ENCODE assay signal across 32 cellular contexts in the genomic region with DNA sequence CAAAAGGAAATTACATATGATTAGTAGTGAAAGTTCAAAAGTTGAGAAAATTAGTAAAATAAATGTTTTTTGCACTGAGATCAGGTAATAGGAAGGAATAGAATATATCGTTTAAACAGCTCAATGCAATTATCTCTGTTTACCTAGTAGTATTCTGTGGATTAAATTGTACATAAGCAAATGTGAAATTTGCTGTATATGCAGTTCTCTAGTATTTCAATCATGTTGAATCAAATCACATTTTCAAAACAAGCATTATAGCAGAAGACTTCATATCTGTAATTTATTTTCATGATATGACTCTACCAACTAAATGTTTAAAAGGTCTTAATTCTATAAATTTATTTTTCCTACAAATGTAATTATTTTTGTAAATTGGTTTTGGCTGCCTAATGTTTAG.
"Had no signal": no experiment of that assay in that cellular context is flagged by ENCODE, and none has a peak within 500 bp of the region (broad histone marks: within the 10 kb centered on the region; RNA-seq: fewer than 3 reads in every experiment).

No MANE protein-coding gene starts in this region.

- H3K27ac ChIP-seq: ascending aorta, breast epithelium, cardiac muscle cell, colonic mucosa, dorsolateral prefrontal cortex, WERI-Rb-1 had no signal

- H3K4me1 ChIP-seq: breast epithelium, colonic mucosa had no signal

- H3K36me3 ChIP-seq: breast epithelium had no signal

- H3K27me3 ChIP-seq: ascending aorta, breast epithelium, cardiac muscle cell, colonic mucosa, dorsolateral prefrontal cortex had no signal

- DNase-seq: activated B cell treated with CpG ODN at 0.5 μM for 24 hours; activated CD4-positive, alpha-beta T cell treated with anti-CD3 and anti-CD28 coated beads for 48 hours; activated CD4-positive, alpha-beta T cell treated with anti-CD3 and anti-CD28 coated beads, Interleukin-2, amount 50 U/mL, for 1 hour; activated CD4-positive, alpha-beta T cell treated with anti-CD3 and anti-CD28 coated beads, Interleukin-2, amount 50 U/mL, for 48 hours; activated CD8-positive, alpha-beta memory T cell treated with anti-CD3 and anti-CD28 coated beads, Interleukin-2, amount 10 ng/mL, durations not matched to agents 7 days and 5 days; activated CD8-positive, alpha-beta memory T cell treated with anti-CD3 and anti-CD28 coated beads, Interleukin-2, amount 50 U/mL, for 4 hours; activated CD8-positive, alpha-beta T cell treated with anti-CD3 and anti-CD28 coated beads, Interleukin-2, amount 10 ng/mL, durations not matched to agents 7 days and 5 days; activated gamma-delta T cell; activated naive CD4-positive, alpha-beta T cell; activated naive CD4-positive, alpha-beta T cell treated with anti-CD3 and anti-CD28 coated beads, Interleukin-2, amount 10 ng/mL, durations not matched to agents 7 days and 5 days; activated naive CD8-positive, alpha-beta T cell treated with anti-CD3 and anti-CD28 coated beads, Interleukin-2, amount 10 ng/mL, durations not matched to agents 7 days and 5 days; activated T-cell treated with anti-CD3 and anti-CD28 coated beads, Interleukin-2, amount 50 U/mL, for 1 hour; activated T-cell treated with anti-CD3 and anti-CD28 coated beads, Interleukin-2, amount 50 U/mL, for 48 hours; central memory CD4-positive, alpha-beta T cell; cerebellar nuclear complex; colonic mucosa; dorsolateral prefrontal cortex; effector memory CD4-positive, alpha-beta T cell; endodermal cell; foreskin fibroblast; head of caudate nucleus; T-helper 1 cell; T-helper 17 cell; T1000; WERI-Rb-1 had no signal

- H3K9me3 ChIP-seq: ascending aorta, breast epithelium, colonic mucosa had no signal

- FAIRE-seq: frontal cortex had no signal

- H3K4me3 ChIP-seq: ascending aorta, breast epithelium, cardiac muscle cell, colonic mucosa, dorsolateral prefrontal cortex had no signal

- ATAC-seq: activated CD4-positive, CD25-positive, alpha-beta regulatory T cell treated with anti-CD3 and anti-CD28 coated beads, Interleukin-2, amount 50 U/mL, for 24 hours; activated CD8-positive, alpha-beta memory T cell treated with anti-CD3 and anti-CD28 coated beads, Interleukin-2, amount 10 ng/mL, durations not matched to agents 7 days and 5 days; activated CD8-positive, alpha-beta T cell treated with anti-CD3 and anti-CD28 coated beads, Interleukin-2, amount 10 ng/mL, durations not matched to agents 7 days and 5 days; activated naive CD4-positive, alpha-beta T cell treated with anti-CD3 and anti-CD28 coated beads, Interleukin-2, amount 50 U/mL, for 72 hours; esophagus mucosa; T-helper 17 cell had no signal
